Comparison of ENCODE assay signal across 28 cellular contexts in genomic region chr10:61119573-61119972, GRCh38.
"Had no signal": no experiment of that assay in that cellular context is flagged by ENCODE, and none has a peak within 500 bp of the region (broad histone marks: within the 10 kb centered on the region; RNA-seq: fewer than 3 reads in every experiment).

No MANE protein-coding gene starts in this region.

- H3K27ac ChIP-seq: coronary artery, dorsolateral prefrontal cortex, epithelial cell of prostate, esophagus muscularis mucosa, esophagus squamous epithelium, foreskin keratinocyte, gastrocnemius medialis, gastroesophageal sphincter, heart left ventricle, heart right ventricle, hepatocyte had no signal

- H3K27ac Mint-ChIP-seq: dendritic cell treated with granulocyte-macrophage colony-stimulating factor and Interleukin-4, amounts not matched to agents 40 ng/mL and 50 ng/mL, for 4 days; effector memory CD8-positive, alpha-beta T cell; endodermal cell had no signal

- FAIRE-seq: endothelial cell of umbilical vein, frontal cortex had no signal

- H3K4me2 ChIP-seq: hepatocyte had no signal

- H3K27me3 ChIP-seq: dorsolateral prefrontal cortex, esophagus muscularis mucosa, esophagus squamous epithelium, foreskin keratinocyte, gastrocnemius medialis, gastroesophageal sphincter, heart left ventricle, heart right ventricle, hepatocyte had no signal

- H3K79me2 ChIP-seq: hepatocyte had no signal

- H3K4me1 Mint-ChIP-seq: endodermal cell had no signal

- DNase-seq: cortex of kidney; dermis blood vessel endothelial cell; dorsolateral prefrontal cortex; effector CD4-positive, alpha-beta T cell; effector CD8-positive, alpha-beta T cell; effector memory CD4-positive, alpha-beta T cell; effector memory CD8-positive, alpha-beta T cell; endodermal cell; erythroblast; esophagus squamous epithelium; foreskin fibroblast; foreskin keratinocyte; foreskin melanocyte; gastrocnemius medialis; glutamatergic neuron; head of caudate nucleus; heart left ventricle; heart right ventricle; hippocampal formation had no signal

- H3K4me1 ChIP-seq: esophagus squamous epithelium, foreskin keratinocyte, gastrocnemius medialis, gastroesophageal sphincter, heart left ventricle, heart right ventricle had no signal

- H3K4me3 Mint-ChIP-seq: dendritic cell treated with granulocyte-macrophage colony-stimulating factor and Interleukin-4, amounts not matched to agents 40 ng/mL and 50 ng/mL, for 4 days; effector memory CD8-positive, alpha-beta T cell; endodermal cell had no signal

- H3K9me3 ChIP-seq: esophagus muscularis mucosa, esophagus squamous epithelium, gastrocnemius medialis, gastroesophageal sphincter, heart left ventricle, heart right ventricle had no signal

- H3K36me3 ChIP-seq: esophagus muscularis mucosa, esophagus squamous epithelium, gastrocnemius medialis, gastroesophageal sphincter, heart left ventricle, heart right ventricle had no signal

- ATAC-seq: effector memory CD8-positive, alpha-beta T cell; esophagus mucosa; foreskin keratinocyte; gastrocnemius medialis; gastroesophageal sphincter; heart left ventricle; heart right ventricle had no signal

- H3K9me3 Mint-ChIP-seq: effector memory CD8-positive, alpha-beta T cell; endodermal cell had no signal

- H3K4me3 ChIP-seq: coronary artery, dorsolateral prefrontal cortex, esophagus muscularis mucosa, esophagus squamous epithelium, gastrocnemius medialis, gastroesophageal sphincter, heart left ventricle, heart right ventricle, hepatocyte had no signal

- H3K27me3 Mint-ChIP-seq: dendritic cell treated with granulocyte-macrophage colony-stimulating factor and Interleukin-4, amounts not matched to agents 40 ng/mL and 50 ng/mL, for 4 days had no signal

- H2AFZ ChIP-seq: hepatocyte had no signal
